ENCODE assay signal across 2 cellular contexts in the genomic region with DNA sequence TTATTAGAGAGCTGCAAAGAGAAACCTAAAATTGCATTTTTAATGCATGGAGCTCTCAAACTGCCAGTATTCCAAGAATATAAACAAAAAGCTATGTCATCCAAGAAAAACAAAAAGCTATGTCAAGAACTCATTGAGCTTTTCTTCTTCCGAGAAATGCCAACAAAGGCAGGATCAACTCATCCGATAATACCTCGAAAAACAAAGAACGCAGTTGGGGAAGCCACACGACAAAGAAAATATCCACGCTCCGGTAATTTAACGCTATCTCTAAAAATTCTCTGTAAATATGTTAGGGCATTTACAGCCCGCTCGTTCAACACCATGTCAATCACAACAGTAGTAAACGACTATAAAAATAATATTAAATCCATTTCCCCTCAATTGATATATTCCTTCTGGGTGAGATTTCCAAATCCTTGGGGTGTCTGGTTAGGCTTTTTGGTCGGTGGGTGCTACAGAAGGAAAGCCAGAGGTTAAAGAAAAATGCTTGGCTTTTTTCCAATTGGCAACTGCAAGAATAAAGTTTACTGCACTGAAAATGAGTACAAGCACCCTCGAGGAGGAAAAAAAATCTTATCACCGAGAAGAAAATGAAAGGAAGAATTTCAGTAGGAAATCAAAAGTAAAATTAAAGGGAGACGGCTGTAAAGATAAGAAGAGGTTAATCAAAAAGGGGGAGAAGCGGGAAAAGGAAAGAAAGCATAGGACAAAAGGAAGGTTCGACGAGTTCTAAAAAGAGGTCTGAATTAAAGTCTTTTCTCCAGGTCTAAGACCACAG.
TF ChIP-seq lines count a peak whose summit lies in the region.

No MANE protein-coding gene starts in this region.

TF ChIP-seq in SK-N-SH, 30 proteins besides CTCF, POLR2A, EP300 and RAD21:
- TF ChIP-seq, protein P1, sequence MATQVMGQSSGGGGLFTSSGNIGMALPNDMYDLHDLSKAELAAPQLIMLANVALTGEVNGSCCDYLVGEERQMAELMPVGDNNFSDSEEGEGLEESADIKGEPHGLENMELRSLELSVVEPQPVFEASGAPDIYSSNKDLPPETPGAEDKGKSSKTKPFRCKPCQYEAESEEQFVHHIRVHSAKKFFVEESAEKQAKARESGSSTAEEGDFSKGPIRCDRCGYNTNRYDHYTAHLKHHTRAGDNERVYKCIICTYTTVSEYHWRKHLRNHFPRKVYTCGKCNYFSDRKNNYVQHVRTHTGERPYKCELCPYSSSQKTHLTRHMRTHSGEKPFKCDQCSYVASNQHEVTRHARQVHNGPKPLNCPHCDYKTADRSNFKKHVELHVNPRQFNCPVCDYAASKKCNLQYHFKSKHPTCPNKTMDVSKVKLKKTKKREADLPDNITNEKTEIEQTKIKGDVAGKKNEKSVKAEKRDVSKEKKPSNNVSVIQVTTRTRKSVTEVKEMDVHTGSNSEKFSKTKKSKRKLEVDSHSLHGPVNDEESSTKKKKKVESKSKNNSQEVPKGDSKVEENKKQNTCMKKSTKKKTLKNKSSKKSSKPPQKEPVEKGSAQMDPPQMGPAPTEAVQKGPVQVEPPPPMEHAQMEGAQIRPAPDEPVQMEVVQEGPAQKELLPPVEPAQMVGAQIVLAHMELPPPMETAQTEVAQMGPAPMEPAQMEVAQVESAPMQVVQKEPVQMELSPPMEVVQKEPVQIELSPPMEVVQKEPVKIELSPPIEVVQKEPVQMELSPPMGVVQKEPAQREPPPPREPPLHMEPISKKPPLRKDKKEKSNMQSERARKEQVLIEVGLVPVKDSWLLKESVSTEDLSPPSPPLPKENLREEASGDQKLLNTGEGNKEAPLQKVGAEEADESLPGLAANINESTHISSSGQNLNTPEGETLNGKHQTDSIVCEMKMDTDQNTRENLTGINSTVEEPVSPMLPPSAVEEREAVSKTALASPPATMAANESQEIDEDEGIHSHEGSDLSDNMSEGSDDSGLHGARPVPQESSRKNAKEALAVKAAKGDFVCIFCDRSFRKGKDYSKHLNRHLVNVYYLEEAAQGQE (IDR thresholded peaks at IDR 0.05; ENCODE audit: low read depth, low read length), result no peak
- TF ChIP-seq JUND (IDR thresholded peaks at IDR 0.05) (no peak), TEAD4 (IDR thresholded peaks at IDR 0.05; ENCODE audit: borderline replicate concordance, insufficient read depth) (no peak), ELF1 (IDR thresholded peaks at IDR 0.05) (no peak), EZH2phosphoT487 (IDR thresholded peaks at IDR 0.05; ENCODE audit: borderline replicate concordance, low read depth) (no peak), GABPA (IDR thresholded peaks at IDR 0.05; ENCODE audit: low read depth) (no peak), TAF1 (IDR thresholded peaks at IDR 0.05; ENCODE audit: borderline replicate concordance, low read depth, low read length) (no peak), NFIC (IDR thresholded peaks at IDR 0.05; ENCODE audit: borderline replicate concordance) (peak; percentile 56), SMC3 (IDR thresholded peaks at IDR 0.05; ENCODE audit: low read depth, low read length) (no peak), MEF2A (IDR thresholded peaks at IDR 0.05; ENCODE audit: borderline replicate concordance, low read depth) (no peak), RXRA (IDR thresholded peaks at IDR 0.05; ENCODE audit: borderline replicate concordance, low read depth) (no peak), TCF12 (IDR thresholded peaks at IDR 0.05) (no peak), CHD2 (IDR thresholded peaks at IDR 0.05; ENCODE audit: low read length, partially characterized antibody) (no peak), GATA2 (CRISPR knock-in tag; IDR thresholded peaks at IDR 0.05) (no peak), MXI1 (IDR thresholded peaks at IDR 0.05; ENCODE audit: low read depth, low read length) (peak; percentile 43; the same call in 1 of the 2 replicates), RFX5 (IDR thresholded peaks at IDR 0.05; ENCODE audit: low read length) (no peak), RCOR1 (IDR thresholded peaks at IDR 0.05; ENCODE audit: low read length) (no peak), FOXJ3 (CRISPR knock-in tag; IDR thresholded peaks at IDR 0.05) (no peak)
- TF ChIP-seq, protein P2, sequence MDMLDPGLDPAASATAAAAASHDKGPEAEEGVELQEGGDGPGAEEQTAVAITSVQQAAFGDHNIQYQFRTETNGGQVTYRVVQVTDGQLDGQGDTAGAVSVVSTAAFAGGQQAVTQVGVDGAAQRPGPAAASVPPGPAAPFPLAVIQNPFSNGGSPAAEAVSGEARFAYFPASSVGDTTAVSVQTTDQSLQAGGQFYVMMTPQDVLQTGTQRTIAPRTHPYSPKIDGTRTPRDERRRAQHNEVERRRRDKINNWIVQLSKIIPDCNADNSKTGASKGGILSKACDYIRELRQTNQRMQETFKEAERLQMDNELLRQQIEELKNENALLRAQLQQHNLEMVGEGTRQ (IDR thresholded peaks at IDR 0.05; ENCODE audit: borderline replicate concordance, low read depth, low read length), result no peak
- TF ChIP-seq, protein P3, sequence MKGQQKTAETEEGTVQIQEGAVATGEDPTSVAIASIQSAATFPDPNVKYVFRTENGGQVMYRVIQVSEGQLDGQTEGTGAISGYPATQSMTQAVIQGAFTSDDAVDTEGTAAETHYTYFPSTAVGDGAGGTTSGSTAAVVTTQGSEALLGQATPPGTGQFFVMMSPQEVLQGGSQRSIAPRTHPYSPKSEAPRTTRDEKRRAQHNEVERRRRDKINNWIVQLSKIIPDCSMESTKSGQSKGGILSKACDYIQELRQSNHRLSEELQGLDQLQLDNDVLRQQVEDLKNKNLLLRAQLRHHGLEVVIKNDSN (IDR thresholded peaks at IDR 0.05; ENCODE audit: borderline replicate concordance, low read depth), result no peak
- TF ChIP-seq, protein P4, sequence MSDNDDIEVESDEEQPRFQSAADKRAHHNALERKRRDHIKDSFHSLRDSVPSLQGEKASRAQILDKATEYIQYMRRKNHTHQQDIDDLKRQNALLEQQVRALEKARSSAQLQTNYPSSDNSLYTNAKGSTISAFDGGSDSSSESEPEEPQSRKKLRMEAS (IDR thresholded peaks at IDR 0.05; ENCODE audit: low read depth), result 0 out of 2 replicates have a peak, but pooled peaks have one; percentile 0
- TF ChIP-seq, protein P5, sequence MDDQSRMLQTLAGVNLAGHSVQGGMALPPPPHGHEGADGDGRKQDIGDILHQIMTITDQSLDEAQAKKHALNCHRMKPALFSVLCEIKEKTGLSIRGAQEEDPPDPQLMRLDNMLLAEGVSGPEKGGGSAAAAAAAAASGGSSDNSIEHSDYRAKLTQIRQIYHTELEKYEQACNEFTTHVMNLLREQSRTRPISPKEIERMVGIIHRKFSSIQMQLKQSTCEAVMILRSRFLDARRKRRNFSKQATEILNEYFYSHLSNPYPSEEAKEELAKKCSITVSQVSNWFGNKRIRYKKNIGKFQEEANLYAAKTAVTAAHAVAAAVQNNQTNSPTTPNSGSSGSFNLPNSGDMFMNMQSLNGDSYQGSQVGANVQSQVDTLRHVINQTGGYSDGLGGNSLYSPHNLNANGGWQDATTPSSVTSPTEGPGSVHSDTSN (IDR thresholded peaks at IDR 0.05), result no peak
TF ChIP-seq in SK-N-SH: peak in this region for 3.

TF ChIP-seq in SK-N-SH treated with all-trans-retinoic acid at 6 μM for 48 hours, 23 proteins besides CTCF, POLR2A, EP300 and RAD21:
- TF ChIP-seq TOX (CRISPR knock-in tag; IDR thresholded peaks at IDR 0.05; ENCODE audit: borderline replicate concordance), result no peak
- no peak for TF ChIP-seq ZFP30 (CRISPR knock-in tag; IDR thresholded peaks at IDR 0.05)
- TF ChIP-seq ARNTL (CRISPR knock-in tag; IDR thresholded peaks at IDR 0.05; ENCODE audit: borderline replicate concordance, low read depth), result no peak
- TF ChIP-seq, protein P6, sequence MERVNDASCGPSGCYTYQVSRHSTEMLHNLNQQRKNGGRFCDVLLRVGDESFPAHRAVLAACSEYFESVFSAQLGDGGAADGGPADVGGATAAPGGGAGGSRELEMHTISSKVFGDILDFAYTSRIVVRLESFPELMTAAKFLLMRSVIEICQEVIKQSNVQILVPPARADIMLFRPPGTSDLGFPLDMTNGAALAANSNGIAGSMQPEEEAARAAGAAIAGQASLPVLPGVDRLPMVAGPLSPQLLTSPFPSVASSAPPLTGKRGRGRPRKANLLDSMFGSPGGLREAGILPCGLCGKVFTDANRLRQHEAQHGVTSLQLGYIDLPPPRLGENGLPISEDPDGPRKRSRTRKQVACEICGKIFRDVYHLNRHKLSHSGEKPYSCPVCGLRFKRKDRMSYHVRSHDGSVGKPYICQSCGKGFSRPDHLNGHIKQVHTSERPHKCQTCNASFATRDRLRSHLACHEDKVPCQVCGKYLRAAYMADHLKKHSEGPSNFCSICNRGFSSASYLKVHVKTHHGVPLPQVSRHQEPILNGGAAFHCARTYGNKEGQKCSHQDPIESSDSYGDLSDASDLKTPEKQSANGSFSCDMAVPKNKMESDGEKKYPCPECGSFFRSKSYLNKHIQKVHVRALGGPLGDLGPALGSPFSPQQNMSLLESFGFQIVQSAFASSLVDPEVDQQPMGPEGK (CRISPR knock-in tag; IDR thresholded peaks at IDR 0.05; ENCODE audit: borderline replicate concordance), result no peak
- no peak for TF ChIP-seq ZNF8 (CRISPR knock-in tag; IDR thresholded peaks at IDR 0.05)
- no peak for TF ChIP-seq ESRRG (CRISPR knock-in tag; IDR thresholded peaks at IDR 0.05)
- TF ChIP-seq ISL1 (CRISPR knock-in tag; IDR thresholded peaks at IDR 0.05), result no peak
- TF ChIP-seq, protein P7, sequence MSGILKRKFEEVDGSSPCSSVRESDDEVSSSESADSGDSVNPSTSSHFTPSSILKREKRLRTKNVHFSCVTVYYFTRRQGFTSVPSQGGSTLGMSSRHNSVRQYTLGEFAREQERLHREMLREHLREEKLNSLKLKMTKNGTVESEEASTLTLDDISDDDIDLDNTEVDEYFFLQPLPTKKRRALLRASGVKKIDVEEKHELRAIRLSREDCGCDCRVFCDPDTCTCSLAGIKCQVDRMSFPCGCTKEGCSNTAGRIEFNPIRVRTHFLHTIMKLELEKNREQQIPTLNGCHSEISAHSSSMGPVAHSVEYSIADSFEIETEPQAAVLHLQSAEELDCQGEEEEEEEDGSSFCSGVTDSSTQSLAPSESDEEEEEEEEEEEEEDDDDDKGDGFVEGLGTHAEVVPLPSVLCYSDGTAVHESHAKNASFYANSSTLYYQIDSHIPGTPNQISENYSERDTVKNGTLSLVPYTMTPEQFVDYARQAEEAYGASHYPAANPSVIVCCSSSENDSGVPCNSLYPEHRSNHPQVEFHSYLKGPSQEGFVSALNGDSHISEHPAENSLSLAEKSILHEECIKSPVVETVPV (CRISPR knock-in tag; IDR thresholded peaks at IDR 0.05), result no peak
- TF ChIP-seq ZNF70 (CRISPR knock-in tag; IDR thresholded peaks at IDR 0.05), result no peak
- no peak for TF ChIP-seq ZFP3 (CRISPR knock-in tag; IDR thresholded peaks at IDR 0.05)
- TF ChIP-seq GLIS3 (CRISPR knock-in tag; IDR thresholded peaks at IDR 0.05), result no peak
- TF ChIP-seq, protein P8, sequence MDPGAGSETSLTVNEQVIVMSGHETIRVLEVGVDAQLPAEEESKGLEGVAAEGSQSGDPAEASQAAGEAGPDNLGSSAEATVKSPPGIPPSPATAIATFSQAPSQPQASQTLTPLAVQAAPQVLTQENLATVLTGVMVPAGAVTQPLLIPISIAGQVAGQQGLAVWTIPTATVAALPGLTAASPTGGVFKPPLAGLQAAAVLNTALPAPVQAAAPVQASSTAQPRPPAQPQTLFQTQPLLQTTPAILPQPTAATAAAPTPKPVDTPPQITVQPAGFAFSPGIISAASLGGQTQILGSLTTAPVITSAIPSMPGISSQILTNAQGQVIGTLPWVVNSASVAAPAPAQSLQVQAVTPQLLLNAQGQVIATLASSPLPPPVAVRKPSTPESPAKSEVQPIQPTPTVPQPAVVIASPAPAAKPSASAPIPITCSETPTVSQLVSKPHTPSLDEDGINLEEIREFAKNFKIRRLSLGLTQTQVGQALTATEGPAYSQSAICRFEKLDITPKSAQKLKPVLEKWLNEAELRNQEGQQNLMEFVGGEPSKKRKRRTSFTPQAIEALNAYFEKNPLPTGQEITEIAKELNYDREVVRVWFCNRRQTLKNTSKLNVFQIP (CRISPR knock-in tag; IDR thresholded peaks at IDR 0.05; ENCODE audit: borderline replicate concordance, low read depth), result no peak
- no peak for TF ChIP-seq BACH2 (CRISPR knock-in tag; IDR thresholded peaks at IDR 0.05; ENCODE audit: borderline replicate concordance)
- TF ChIP-seq ZC3H10 (CRISPR knock-in tag; IDR thresholded peaks at IDR 0.05), result no peak
- no peak for TF ChIP-seq CSDC2 (CRISPR knock-in tag; IDR thresholded peaks at IDR 0.05)
- TF ChIP-seq TCF4 (CRISPR knock-in tag; IDR thresholded peaks at IDR 0.05; ENCODE audit: borderline replicate concordance), result no peak
- TF ChIP-seq, protein P9, sequence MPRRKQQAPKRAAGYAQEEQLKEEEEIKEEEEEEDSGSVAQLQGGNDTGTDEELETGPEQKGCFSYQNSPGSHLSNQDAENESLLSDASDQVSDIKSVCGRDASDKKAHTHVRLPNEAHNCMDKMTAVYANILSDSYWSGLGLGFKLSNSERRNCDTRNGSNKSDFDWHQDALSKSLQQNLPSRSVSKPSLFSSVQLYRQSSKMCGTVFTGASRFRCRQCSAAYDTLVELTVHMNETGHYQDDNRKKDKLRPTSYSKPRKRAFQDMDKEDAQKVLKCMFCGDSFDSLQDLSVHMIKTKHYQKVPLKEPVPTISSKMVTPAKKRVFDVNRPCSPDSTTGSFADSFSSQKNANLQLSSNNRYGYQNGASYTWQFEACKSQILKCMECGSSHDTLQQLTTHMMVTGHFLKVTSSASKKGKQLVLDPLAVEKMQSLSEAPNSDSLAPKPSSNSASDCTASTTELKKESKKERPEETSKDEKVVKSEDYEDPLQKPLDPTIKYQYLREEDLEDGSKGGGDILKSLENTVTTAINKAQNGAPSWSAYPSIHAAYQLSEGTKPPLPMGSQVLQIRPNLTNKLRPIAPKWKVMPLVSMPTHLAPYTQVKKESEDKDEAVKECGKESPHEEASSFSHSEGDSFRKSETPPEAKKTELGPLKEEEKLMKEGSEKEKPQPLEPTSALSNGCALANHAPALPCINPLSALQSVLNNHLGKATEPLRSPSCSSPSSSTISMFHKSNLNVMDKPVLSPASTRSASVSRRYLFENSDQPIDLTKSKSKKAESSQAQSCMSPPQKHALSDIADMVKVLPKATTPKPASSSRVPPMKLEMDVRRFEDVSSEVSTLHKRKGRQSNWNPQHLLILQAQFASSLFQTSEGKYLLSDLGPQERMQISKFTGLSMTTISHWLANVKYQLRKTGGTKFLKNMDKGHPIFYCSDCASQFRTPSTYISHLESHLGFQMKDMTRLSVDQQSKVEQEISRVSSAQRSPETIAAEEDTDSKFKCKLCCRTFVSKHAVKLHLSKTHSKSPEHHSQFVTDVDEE (CRISPR knock-in tag; IDR thresholded peaks at IDR 0.05), result no peak
